2 cellular contexts compared by ENCODE assay signal in the genomic region with DNA sequence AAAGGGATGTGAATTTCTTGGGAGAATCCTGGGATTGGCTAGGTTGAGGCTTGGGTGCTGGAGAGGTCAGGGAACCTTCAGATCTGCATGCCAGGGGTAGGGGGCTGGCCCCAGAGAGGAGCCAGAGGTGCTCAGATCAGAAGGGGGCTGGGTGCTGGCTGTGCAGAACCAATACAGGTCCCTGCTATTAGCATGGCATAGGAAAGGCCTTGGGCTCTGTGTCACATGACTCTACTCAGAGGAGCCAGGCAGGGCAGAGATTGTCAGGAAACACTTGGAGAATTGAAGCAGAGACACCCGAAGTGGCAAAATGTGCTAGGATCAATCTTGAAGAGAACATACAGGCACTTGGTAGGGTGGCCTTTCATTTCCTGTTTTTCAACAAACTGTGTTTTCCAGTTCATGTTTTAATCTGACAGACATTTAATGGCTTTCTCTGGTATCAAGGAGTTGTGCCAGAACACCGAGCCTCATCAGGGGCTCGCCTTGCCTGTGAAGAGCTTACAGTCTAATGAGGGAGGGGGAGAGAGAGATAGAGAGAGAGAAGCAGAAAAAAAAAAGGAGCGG.
TF ChIP-seq lines count a peak whose summit lies in the region.

No MANE protein-coding gene starts in this region.

TF ChIP-seq in Ishikawa, 13 proteins besides CTCF, POLR2A, EP300 and RAD21:
- TF ChIP-seq TEAD4 (IDR thresholded peaks at IDR 0.05), result no peak
- TF ChIP-seq, protein P1, sequence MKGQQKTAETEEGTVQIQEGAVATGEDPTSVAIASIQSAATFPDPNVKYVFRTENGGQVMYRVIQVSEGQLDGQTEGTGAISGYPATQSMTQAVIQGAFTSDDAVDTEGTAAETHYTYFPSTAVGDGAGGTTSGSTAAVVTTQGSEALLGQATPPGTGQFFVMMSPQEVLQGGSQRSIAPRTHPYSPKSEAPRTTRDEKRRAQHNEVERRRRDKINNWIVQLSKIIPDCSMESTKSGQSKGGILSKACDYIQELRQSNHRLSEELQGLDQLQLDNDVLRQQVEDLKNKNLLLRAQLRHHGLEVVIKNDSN (IDR thresholded peaks at IDR 0.05), result peak; percentile 51

TF ChIP-seq in K562, 482 proteins besides CTCF, POLR2A, EP300 and RAD21:
- TF ChIP-seq, protein P2, sequence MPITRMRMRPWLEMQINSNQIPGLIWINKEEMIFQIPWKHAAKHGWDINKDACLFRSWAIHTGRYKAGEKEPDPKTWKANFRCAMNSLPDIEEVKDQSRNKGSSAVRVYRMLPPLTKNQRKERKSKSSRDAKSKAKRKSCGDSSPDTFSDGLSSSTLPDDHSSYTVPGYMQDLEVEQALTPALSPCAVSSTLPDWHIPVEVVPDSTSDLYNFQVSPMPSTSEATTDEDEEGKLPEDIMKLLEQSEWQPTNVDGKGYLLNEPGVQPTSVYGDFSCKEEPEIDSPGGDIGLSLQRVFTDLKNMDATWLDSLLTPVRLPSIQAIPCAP (CRISPR knock-in tag; IDR thresholded peaks at IDR 0.05; ENCODE audit: borderline replicate concordance), result no peak
- TF ChIP-seq, protein P3, sequence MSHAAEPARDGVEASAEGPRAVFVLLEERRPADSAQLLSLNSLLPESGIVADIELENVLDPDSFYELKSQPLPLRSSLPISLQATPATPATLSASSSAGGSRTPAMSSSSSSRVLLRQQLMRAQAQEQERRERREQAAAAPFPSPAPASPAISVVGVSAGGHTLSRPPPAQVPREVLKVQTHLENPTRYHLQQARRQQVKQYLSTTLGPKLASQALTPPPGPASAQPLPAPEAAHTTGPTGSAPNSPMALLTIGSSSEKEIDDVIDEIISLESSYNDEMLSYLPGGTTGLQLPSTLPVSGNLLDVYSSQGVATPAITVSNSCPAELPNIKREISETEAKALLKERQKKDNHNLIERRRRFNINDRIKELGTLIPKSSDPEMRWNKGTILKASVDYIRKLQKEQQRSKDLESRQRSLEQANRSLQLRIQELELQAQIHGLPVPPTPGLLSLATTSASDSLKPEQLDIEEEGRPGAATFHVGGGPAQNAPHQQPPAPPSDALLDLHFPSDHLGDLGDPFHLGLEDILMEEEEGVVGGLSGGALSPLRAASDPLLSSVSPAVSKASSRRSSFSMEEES (CRISPR knock-in tag; IDR thresholded peaks at IDR 0.05), result peak; percentile 54
- no peak for TF ChIP-seq LEF1 (IDR thresholded peaks at IDR 0.05)
